ENCODE assay signal across 9 cellular contexts in genomic region chr6:3732345-3733141, GRCh38. TPM values are rescaled to one million over a fixed set of nuclear protein-coding genes. Genes with fewer than 3 reads are reported as not detected.
DNase-seq lines count a peak whose midpoint lies in the region; ATAC-seq and TF ChIP-seq lines count a peak whose summit lies in the region.
"Had no signal": no experiment of that assay in that cellular context is flagged by ENCODE, and none has a peak within 500 bp of the region (broad histone marks: within the 10 kb centered on the region; RNA-seq: fewer than 3 reads in every experiment).

No MANE protein-coding gene starts in this region.

- H3K4me1 ChIP-seq in OCI-LY7 (ENCODE audit: insufficient read depth, low read length, poor library complexity, severe bottlenecking) (no peaks in the 10 kb centered on the region), esophagus muscularis mucosa (peaks cover 8 to 42% (median 37%) of the 10 kb centered on the region in 4 donors), stomach (peaks cover 8 to 24% (median 12%) of the 10 kb centered on the region in 4 donors)

- no peak overlapping the region for H3K4me3 ChIP-seq in OCI-LY7 (ENCODE audit: low read depth, low read length, poor library complexity, severe bottlenecking)
- H3K4me3 ChIP-seq in esophagus muscularis mucosa, result no peak overlapping the region
- no peak overlapping the region for H3K4me3 ChIP-seq in stomach

- 22% methylated on average over 16 of the region's 16 CpGs for WGBS in esophagus muscularis mucosa
- WGBS in stomach, 5 donors, result 21 to 29% (median 24%) methylated on average over 14 to 16 of the region's 16 CpGs

- peaks cover 24% of the 10 kb centered on the region for H3K9me3 Mint-ChIP-seq in nephron progenitor cell
- H3K9me3 Mint-ChIP-seq: T-helper 1 cell treated with Interleukin-12 subunit alpha and Interleukin-12 subunit beta and Interleukin-4 antibody, amounts not matched to agents 30 μg/mL and 1 μg/mL, for 36 hours had no signal

- peaks cover 32% of the 10 kb centered on the region for H3K36me3 Mint-ChIP-seq in nephron progenitor cell (ENCODE audit: low read depth)

- no peaks in the 10 kb centered on the region for H3K9me2 ChIP-seq in OCI-LY7 (ENCODE audit: insufficient read depth, low read length)

- no TSS peak for BruUV-seq in OCI-LY7 (replicated peaks; lab: Mats Ljungman, UMichigan)

- peak; percentile 84 for DNase-seq in DMS 273 (lab: John Stamatoyannopoulos, UW; ENCODE audit: unreplicated experiment)
- peak; percentile 79 for DNase-seq in HuH-7 (ENCODE audit: low spot score)
- DNase-seq in OCI-LY7 (ENCODE audit: low spot score), result peak; percentile 65
- DNase-seq in activated T-cell treated with anti-CD3 and anti-CD28 coated beads for 24 hours (ENCODE audit: low read depth), result peak; percentile 41
- DNase-seq in esophagus muscularis mucosa (ENCODE audit: extremely low spot score), result no peak
- peak; percentile 81 for DNase-seq in nephron progenitor cell
- DNase-seq in stomach, result peak; percentile 79

- no peaks in the 10 kb centered on the region for H4K20me1 ChIP-seq in OCI-LY7 (ENCODE audit: insufficient read depth, low read length)

- H3K27me3 ChIP-seq in esophagus muscularis mucosa (no peaks in the 10 kb centered on the region), stomach (no peaks in the 10 kb centered on the region)

- H3K27ac ChIP-seq in OCI-LY7 (ENCODE audit: low read depth, low read length, poor library complexity, severe bottlenecking) (no peak overlapping the region), esophagus muscularis mucosa (replicated peaks in 1 of 4) (peak overlapping the region in 2 of 4 donors; percentile 16 to 34), stomach (no peak overlapping the region)

- intact Hi-C loops in OCI-LY7 (cut with micrococcal nuclease; ENCODE audit: unreplicated experiment) (loop anchor here (1.0 to 5.0 kb wide), 3 partner anchors 322 to 605 kb away; no protein-coding TSS in a partner anchor), esophagus muscularis mucosa (cut with DNase I) (loop anchor here (2.0 to 10.0 kb wide), 4 partner anchors 275 to 598 kb away; partner anchors contain the start of gene SLC22A23), stomach (cut with DNase I; ENCODE audit: low total_unique reads) (loop anchor here (5.0 to 10.0 kb wide), 2 partner anchors 278 to 455 kb away; partner anchors contain the start of gene SLC22A23)

- peaks cover 11% of the 10 kb centered on the region for H3K27me3 Mint-ChIP-seq in nephron progenitor cell (ENCODE audit: low read depth, poor library complexity)

- POLR2A ChIA-PET in OCI-LY7 (lab: Charles Lee), result interaction anchor here (0.8 kb wide), 1 partner anchor 17 kb away, joined by 3 read pairs; no protein-coding TSS in a partner anchor

- H3K4me1 Mint-ChIP-seq in nephron progenitor cell, result peaks cover 30% of the 10 kb centered on the region

- CTCF ChIA-PET in OCI-LY7 (lab: Charles Lee; ENCODE audit: unreplicated experiment), result interaction anchor here (1.0 kb wide), 1 partner anchor 11 kb away, joined by 4 read pairs; no protein-coding TSS in a partner anchor

- no peak overlapping the region for H2AFZ ChIP-seq in OCI-LY7 (ENCODE audit: low read length)

- no peaks in the 10 kb centered on the region for H3K36me3 ChIP-seq in OCI-LY7 (ENCODE audit: insufficient read depth, low read length)
- H3K36me3 ChIP-seq in esophagus muscularis mucosa, result peaks cover 28 to 89% (median 64%) of the 10 kb centered on the region in 4 donors
- peaks cover 33 to 85% (median 80%) of the 10 kb centered on the region in 4 donors for H3K36me3 ChIP-seq in stomach

- peaks cover 8% of the 10 kb centered on the region for H3K9me3 ChIP-seq in OCI-LY7 (ENCODE audit: low read length)
- H3K9me3 ChIP-seq in esophagus muscularis mucosa, result peaks cover 0 to 6% (median 2%) of the 10 kb centered on the region in 4 donors
- peaks cover 0 to 6% (median 2%) of the 10 kb centered on the region in 4 donors for H3K9me3 ChIP-seq in stomach

- TF ChIP-seq POLR2A in esophagus muscularis mucosa (IDR thresholded peaks at IDR 0.05; ENCODE audit: low read depth) (no peak), stomach (IDR thresholded peaks at IDR 0.05) (no peak)

- no peaks in the 10 kb centered on the region for H3K79me2 ChIP-seq in OCI-LY7 (ENCODE audit: insufficient read depth, low read depth, low read length)

- no peak overlapping the region for H3K27ac Mint-ChIP-seq in nephron progenitor cell
- H3K27ac Mint-ChIP-seq: T-helper 1 cell treated with Interleukin-12 subunit alpha and Interleukin-12 subunit beta and Interleukin-4 antibody, amounts not matched to agents 30 μg/mL and 1 μg/mL, for 36 hours had no signal

- ATAC-seq in GM21447 (IDR thresholded peaks at IDR 0.05; ENCODE audit: unreplicated experiment), result no peak

- TF ChIP-seq EP300 in esophagus muscularis mucosa (IDR thresholded peaks at IDR 0.05) (no peak), stomach (IDR thresholded peaks at IDR 0.05) (no peak)

- no peak overlapping the region for H3K4me3 Mint-ChIP-seq in nephron progenitor cell
- H3K4me3 Mint-ChIP-seq: T-helper 1 cell treated with Interleukin-12 subunit alpha and Interleukin-12 subunit beta and Interleukin-4 antibody, amounts not matched to agents 30 μg/mL and 1 μg/mL, for 36 hours had no signal

- no peak overlapping the region for H3K4me2 ChIP-seq in OCI-LY7 (ENCODE audit: low read length)

- TF ChIP-seq CTCF in OCI-LY7 (conservative IDR thresholded peaks at IDR 0.05; ENCODE audit: low read length) (peak; percentile 92), esophagus muscularis mucosa (IDR thresholded peaks at IDR 0.05) (peak; percentile 83 to 86 (median 86)), nephron progenitor cell (IDR thresholded peaks at IDR 0.05) (peak; percentile 95), stomach (IDR thresholded peaks at IDR 0.05) (peak in 5 of 7 experiments; percentile 64 to 78 (median 75))

RNA-seq across cellular contexts. Expression of gene PXDC1, which starts 19.0 kb away (rescaled TPM):
- not detected in 2 replicates for total RNA-seq in OCI-LY7 (2014; rRNA removed; shearing (Covaris generic))
- total RNA-seq in OCI-LY7 (2022) (not detected in 2 replicates), esophagus muscularis mucosa (100 to 1,000 TPM; 111 to 232 (median 165) TPM), stomach (10 to 100 TPM in 4 of 5 donors, 1 to 10 TPM in 1; 1.2 to 90.1 (median 74.1) TPM)
- 10 to 100 TPM; 23.2 to 36.8 (median 29.0) TPM for polyA plus RNA-seq in stomach
